In genomic region chr1:26317612-26318337, GRCh38 we compare ENCODE assay signal across 1 cellular context.
TF ChIP-seq lines count a peak whose summit lies in the region.

Gene CD52, plus strand, starts transcription at chr1:26317958. Its CDS starts 60 bp downstream, at chr1:26318018.

TF ChIP-seq in IMR-90, 13 proteins besides CTCF, POLR2A, EP300 and RAD21 (continued from another document):
- TF ChIP-seq ELK1 (IDR thresholded peaks at IDR 0.05; ENCODE audit: borderline replicate concordance, low read depth, low read length) (no peak), MXI1 (IDR thresholded peaks at IDR 0.05; ENCODE audit: borderline replicate concordance, low read depth, low read length) (no peak)
